In the genomic region with DNA sequence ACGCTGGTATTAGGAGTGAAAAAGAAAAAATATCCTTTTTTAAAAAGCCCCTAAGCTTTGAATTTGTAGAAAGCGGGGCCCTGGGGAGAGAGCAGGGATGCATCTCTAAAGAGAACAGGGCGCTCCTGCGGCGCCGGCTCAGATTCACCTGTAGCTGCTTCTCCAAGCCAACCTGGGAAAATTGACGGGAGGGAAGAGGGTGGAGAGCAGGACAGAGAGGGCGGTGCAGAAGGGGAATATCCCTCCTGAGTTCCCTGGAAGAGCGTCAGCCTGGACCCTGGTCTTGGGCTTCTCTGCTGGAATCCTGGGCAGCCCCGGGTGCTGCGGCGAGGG, we compare ENCODE assay signal across 1 cellular context.
TF ChIP-seq lines count a peak whose summit lies in the region.

No MANE protein-coding gene starts in this region.

TF ChIP-seq in IMR-90, 13 proteins besides CTCF, POLR2A, EP300 and RAD21:
- no peak for TF ChIP-seq MAZ (IDR thresholded peaks at IDR 0.05; ENCODE audit: borderline replicate concordance, low read depth, low read length)
